1 cellular context compared by ENCODE assay signal in genomic region chr10:133278577-133279265, GRCh38.
TF ChIP-seq lines count a peak whose summit lies in the region.

No MANE protein-coding gene starts in this region.

TF ChIP-seq in HepG2, 621 proteins besides CTCF, POLR2A, EP300 and RAD21 (continues in another document):
- no peak for TF ChIP-seq FOXP1 (IDR thresholded peaks at IDR 0.05)
- peak; percentile 73 for TF ChIP-seq FOXP1 (CRISPR knock-in tag; IDR thresholded peaks at IDR 0.05)
- TF ChIP-seq, protein P1, sequence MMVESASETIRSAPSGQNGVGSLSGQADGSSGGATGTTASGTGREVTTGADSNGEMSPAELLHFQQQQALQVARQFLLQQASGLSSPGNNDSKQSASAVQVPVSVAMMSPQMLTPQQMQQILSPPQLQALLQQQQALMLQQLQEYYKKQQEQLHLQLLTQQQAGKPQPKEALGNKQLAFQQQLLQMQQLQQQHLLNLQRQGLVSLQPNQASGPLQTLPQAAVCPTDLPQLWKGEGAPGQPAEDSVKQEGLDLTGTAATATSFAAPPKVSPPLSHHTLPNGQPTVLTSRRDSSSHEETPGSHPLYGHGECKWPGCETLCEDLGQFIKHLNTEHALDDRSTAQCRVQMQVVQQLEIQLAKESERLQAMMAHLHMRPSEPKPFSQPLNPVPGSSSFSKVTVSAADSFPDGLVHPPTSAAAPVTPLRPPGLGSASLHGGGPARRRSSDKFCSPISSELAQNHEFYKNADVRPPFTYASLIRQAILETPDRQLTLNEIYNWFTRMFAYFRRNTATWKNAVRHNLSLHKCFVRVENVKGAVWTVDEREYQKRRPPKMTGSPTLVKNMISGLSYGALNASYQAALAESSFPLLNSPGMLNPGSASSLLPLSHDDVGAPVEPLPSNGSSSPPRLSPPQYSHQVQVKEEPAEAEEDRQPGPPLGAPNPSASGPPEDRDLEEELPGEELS (CRISPR knock-in tag; IDR thresholded peaks at IDR 0.05), result peak; percentile 72; the same call in 1 of the 2 replicates
- peak; percentile 20; the same call in 1 of the 2 replicates for TF ChIP-seq ARID4A (CRISPR knock-in tag; IDR thresholded peaks at IDR 0.05; ENCODE audit: borderline replicate concordance)
- TF ChIP-seq FOXK2 (IDR thresholded peaks at IDR 0.05), result no peak
- TF ChIP-seq SAP130 (CRISPR knock-in tag; IDR thresholded peaks at IDR 0.05; ENCODE audit: low read depth), result peak; percentile 70
- TF ChIP-seq ZNF292 (CRISPR knock-in tag; IDR thresholded peaks at IDR 0.05; ENCODE audit: borderline replicate concordance, low read depth), result peak; percentile 40; the same call in 1 of the 2 replicates
- TF ChIP-seq ZNF30 (CRISPR knock-in tag; IDR thresholded peaks at IDR 0.05), result no peak
- TF ChIP-seq ZBTB20 (CRISPR knock-in tag; IDR thresholded peaks at IDR 0.05; ENCODE audit: borderline replicate concordance, low read depth), result peak; percentile 43; the same call in 1 of the 2 replicates
- peak; percentile 41; the same call in 1 of the 2 replicates for TF ChIP-seq ZFX (CRISPR knock-in tag; IDR thresholded peaks at IDR 0.05; ENCODE audit: low read depth)
- TF ChIP-seq SMYD3 (CRISPR knock-in tag; IDR thresholded peaks at IDR 0.05), result no peak
- TF ChIP-seq, protein P2, sequence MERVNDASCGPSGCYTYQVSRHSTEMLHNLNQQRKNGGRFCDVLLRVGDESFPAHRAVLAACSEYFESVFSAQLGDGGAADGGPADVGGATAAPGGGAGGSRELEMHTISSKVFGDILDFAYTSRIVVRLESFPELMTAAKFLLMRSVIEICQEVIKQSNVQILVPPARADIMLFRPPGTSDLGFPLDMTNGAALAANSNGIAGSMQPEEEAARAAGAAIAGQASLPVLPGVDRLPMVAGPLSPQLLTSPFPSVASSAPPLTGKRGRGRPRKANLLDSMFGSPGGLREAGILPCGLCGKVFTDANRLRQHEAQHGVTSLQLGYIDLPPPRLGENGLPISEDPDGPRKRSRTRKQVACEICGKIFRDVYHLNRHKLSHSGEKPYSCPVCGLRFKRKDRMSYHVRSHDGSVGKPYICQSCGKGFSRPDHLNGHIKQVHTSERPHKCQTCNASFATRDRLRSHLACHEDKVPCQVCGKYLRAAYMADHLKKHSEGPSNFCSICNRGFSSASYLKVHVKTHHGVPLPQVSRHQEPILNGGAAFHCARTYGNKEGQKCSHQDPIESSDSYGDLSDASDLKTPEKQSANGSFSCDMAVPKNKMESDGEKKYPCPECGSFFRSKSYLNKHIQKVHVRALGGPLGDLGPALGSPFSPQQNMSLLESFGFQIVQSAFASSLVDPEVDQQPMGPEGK (CRISPR knock-in tag; IDR thresholded peaks at IDR 0.05), result peak; percentile 70
- TF ChIP-seq ZBTB34 (CRISPR knock-in tag; IDR thresholded peaks at IDR 0.05), result no peak
- TF ChIP-seq CREM (IDR thresholded peaks at IDR 0.05), result peak; percentile 2; the same call in 1 of the 2 replicates
- no peak for TF ChIP-seq CREM (CRISPR knock-in tag; IDR thresholded peaks at IDR 0.05)
- TF ChIP-seq, protein P3, sequence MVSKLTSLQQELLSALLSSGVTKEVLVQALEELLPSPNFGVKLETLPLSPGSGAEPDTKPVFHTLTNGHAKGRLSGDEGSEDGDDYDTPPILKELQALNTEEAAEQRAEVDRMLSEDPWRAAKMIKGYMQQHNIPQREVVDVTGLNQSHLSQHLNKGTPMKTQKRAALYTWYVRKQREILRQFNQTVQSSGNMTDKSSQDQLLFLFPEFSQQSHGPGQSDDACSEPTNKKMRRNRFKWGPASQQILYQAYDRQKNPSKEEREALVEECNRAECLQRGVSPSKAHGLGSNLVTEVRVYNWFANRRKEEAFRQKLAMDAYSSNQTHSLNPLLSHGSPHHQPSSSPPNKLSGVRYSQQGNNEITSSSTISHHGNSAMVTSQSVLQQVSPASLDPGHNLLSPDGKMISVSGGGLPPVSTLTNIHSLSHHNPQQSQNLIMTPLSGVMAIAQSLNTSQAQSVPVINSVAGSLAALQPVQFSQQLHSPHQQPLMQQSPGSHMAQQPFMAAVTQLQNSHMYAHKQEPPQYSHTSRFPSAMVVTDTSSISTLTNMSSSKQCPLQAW (CRISPR knock-in tag; IDR thresholded peaks at IDR 0.05), result no peak
- peak; percentile 69 for TF ChIP-seq SKI (IDR thresholded peaks at IDR 0.05; ENCODE audit: partially characterized antibody)
- 0 out of 2 replicates have a peak, but pooled peaks have one; percentile 43 for TF ChIP-seq ZNF333 (CRISPR knock-in tag; IDR thresholded peaks at IDR 0.05; ENCODE audit: borderline replicate concordance)
- 0 out of 2 replicates have a peak, but pooled peaks have one; percentile 20 for TF ChIP-seq PAXIP1 (CRISPR knock-in tag; conservative IDR thresholded peaks at IDR 0.05)
- TF ChIP-seq KMT2A (CRISPR knock-in tag; IDR thresholded peaks at IDR 0.05), result no peak
- peak; percentile 65; the same call in 1 of the 2 replicates for TF ChIP-seq CEBPB (IDR thresholded peaks at IDR 0.05; ENCODE audit: borderline replicate concordance, low read depth, low read length)
- TF ChIP-seq ZNF10 (CRISPR knock-in tag; IDR thresholded peaks at IDR 0.05; ENCODE audit: borderline replicate concordance, low read depth), result no peak
- no peak for TF ChIP-seq ZNF572 (CRISPR knock-in tag; IDR thresholded peaks at IDR 0.05)
- TF ChIP-seq PBX2 (CRISPR knock-in tag; IDR thresholded peaks at IDR 0.05), result peak; percentile 72; the same call in 1 of the 2 replicates
- no peak for TF ChIP-seq NR2C2 (CRISPR knock-in tag; IDR thresholded peaks at IDR 0.05; ENCODE audit: borderline replicate concordance)
- TF ChIP-seq ZNF281 (CRISPR knock-in tag; IDR thresholded peaks at IDR 0.05; ENCODE audit: borderline replicate concordance), result peak; percentile 60; the same call in 1 of the 2 replicates
- TF ChIP-seq GTF3A (CRISPR knock-in tag; conservative IDR thresholded peaks at IDR 0.05), result no peak
- peak; percentile 96 for TF ChIP-seq MEIS2 (CRISPR knock-in tag; IDR thresholded peaks at IDR 0.05)
- TF ChIP-seq REPIN1 (CRISPR knock-in tag; IDR thresholded peaks at IDR 0.05; ENCODE audit: borderline replicate concordance, low read depth), result no peak
- TF ChIP-seq MAF1 (CRISPR knock-in tag; IDR thresholded peaks at IDR 0.05; ENCODE audit: borderline replicate concordance), result no peak
- TF ChIP-seq SKIL (CRISPR knock-in tag; IDR thresholded peaks at IDR 0.05; ENCODE audit: borderline replicate concordance), result peak; percentile 40; the same call in 1 of the 2 replicates
